In the genomic region with DNA sequence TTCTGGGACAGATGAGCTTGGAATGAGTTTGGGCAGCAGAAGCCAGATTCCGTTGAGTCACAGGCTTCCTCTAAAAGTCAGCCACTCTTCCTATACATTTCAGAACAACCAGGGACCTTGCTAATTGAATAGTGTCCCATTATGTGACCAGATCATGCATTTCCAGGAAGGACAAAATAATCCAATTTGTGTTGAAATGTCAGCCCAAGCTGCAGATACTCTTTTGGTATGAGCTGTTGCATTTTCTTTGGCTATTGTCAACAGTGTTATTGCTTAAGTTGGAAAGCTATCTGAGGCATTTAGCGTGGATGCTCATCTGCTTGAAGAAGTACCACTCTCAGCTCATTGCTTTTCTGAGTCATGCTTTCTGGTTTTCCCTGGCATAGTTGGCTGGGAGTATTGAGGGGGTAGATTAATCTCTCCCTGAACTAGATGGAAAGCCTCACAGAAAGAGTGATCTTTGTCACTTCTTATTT, we compare ENCODE assay signal across 1 cellular context.
TF ChIP-seq lines count a peak whose summit lies in the region.

No MANE protein-coding gene starts in this region.

TF ChIP-seq in SK-N-SH, 30 proteins besides CTCF, POLR2A, EP300 and RAD21 (continued from another document):
- TF ChIP-seq SMC3 (IDR thresholded peaks at IDR 0.05; ENCODE audit: low read depth, low read length) (no peak), REST (IDR thresholded peaks at IDR 0.05; ENCODE audit: low read depth, low read length) (no peak), TCF12 (IDR thresholded peaks at IDR 0.05) (peak; percentile 85)
- TF ChIP-seq, protein P1, sequence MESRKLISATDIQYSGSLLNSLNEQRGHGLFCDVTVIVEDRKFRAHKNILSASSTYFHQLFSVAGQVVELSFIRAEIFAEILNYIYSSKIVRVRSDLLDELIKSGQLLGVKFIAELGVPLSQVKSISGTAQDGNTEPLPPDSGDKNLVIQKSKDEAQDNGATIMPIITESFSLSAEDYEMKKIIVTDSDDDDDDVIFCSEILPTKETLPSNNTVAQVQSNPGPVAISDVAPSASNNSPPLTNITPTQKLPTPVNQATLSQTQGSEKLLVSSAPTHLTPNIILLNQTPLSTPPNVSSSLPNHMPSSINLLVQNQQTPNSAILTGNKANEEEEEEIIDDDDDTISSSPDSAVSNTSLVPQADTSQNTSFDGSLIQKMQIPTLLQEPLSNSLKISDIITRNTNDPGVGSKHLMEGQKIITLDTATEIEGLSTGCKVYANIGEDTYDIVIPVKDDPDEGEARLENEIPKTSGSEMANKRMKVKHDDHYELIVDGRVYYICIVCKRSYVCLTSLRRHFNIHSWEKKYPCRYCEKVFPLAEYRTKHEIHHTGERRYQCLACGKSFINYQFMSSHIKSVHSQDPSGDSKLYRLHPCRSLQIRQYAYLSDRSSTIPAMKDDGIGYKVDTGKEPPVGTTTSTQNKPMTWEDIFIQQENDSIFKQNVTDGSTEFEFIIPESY (IDR thresholded peaks at IDR 0.05; ENCODE audit: borderline replicate concordance, low read depth) = peak; percentile 55; the same call in 1 of the 2 replicates
